ENCODE assay signal across 8 cellular contexts in the genomic region with DNA sequence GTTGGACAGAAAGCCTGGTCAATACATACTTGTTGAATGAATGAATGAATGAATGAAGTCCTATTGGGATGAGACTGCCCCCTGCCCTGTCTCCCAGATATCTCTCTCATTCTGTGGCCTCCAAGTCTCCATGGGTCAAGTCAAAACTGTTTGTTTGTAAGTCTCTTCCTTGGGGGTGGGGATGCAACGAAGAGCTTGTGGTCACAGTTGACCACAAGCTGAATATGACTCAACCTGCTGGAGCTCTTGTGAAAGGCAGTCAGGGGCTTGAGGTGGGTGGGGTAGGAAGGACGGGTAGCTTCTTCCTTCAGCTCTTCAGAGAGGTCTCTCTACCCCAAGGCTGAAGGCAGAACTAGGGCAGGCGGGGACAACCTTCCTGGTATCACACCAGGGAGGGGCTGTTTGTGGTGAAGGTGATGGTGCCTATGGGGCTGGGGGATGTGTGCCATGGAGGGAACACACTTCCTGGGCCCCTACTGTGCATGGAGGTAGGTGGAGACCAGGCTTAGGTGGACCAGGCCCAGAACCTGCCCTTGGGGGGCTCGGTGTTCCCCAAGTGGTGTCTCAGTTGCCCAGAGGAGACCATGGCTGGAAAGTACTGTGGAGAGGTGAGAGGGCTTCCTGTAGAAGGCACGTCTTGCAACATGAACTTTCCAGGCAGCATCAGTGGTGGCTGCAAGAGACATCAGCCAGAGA. TPM values are rescaled to one million over a fixed set of nuclear protein-coding genes. Genes with fewer than 3 reads are reported as not detected.
A peak's percentile ranks its signal among the peaks of the same experiment; 100 is the strongest.
DNase-seq lines count a peak whose midpoint lies in the region; ATAC-seq, FAIRE-seq and TF ChIP-seq lines count a peak whose summit lies in the region.

No MANE protein-coding gene starts in this region.

- DNase-seq in AG08395 (ENCODE audit: low spot score), result peak; percentile 96
- peak; percentile 95 for DNase-seq in KBM-7
- peak; percentile 49 to 62 for DNase-seq in activated CD4-positive, alpha-beta T cell treated with anti-CD3 and anti-CD28 coated beads for 4 hours
- peak; percentile 19 for DNase-seq in epithelial cell of esophagus (ENCODE audit: low read depth)
- DNase-seq in pancreas, result peak in 1 of 6 donors; percentile 58
- DNase-seq in NCI-H1436 (lab: John Stamatoyannopoulos, UW), result no peak
- DNase-seq in frontal cortex (ENCODE audit: low spot score in 2 of 2), result no peak

- intact Hi-C loops in pancreas (cut with DNase I), result no loop called here

- FAIRE-seq in pancreas (lab: Jason Lieb, UNC), result no peak
- no peak for FAIRE-seq in frontal cortex (lab: Jason Lieb, UNC)

- H3K27ac ChIP-seq in pancreas, result peak overlapping the region in 1 of 4 donors; percentile 9

- 55 to 67% methylated on average over 5 of the region's 5 CpGs for WGBS in pancreas, 2 donors

- in situ Hi-C loops in KBM-7 (cut with MboI; ENCODE audit: low pct_unique_long_range_greater_than_20kb, low sequenced_read_pairs), result no loop called here

- H3K36me3 ChIP-seq in pancreas, result no peaks in the 10 kb centered on the region

- TF ChIP-seq CTCF in epithelial cell of esophagus (IDR thresholded peaks at IDR 0.05; ENCODE audit: insufficient read depth, low read depth, low read length, missing control alignments) (no peak), pancreas (IDR thresholded peaks at IDR 0.05) (no peak)

- ATAC-seq in GM19452 (IDR thresholded peaks at IDR 0.05; ENCODE audit: unreplicated experiment), result peak; percentile 78
- peak in 3 of 4 donors; percentile 52 to 71 (median 68) for ATAC-seq in pancreas

- no peaks in the 10 kb centered on the region for H3K27me3 ChIP-seq in pancreas

- H3K4me3 ChIP-seq in epithelial cell of esophagus (ENCODE audit: low read length) (no peak overlapping the region), pancreas (no peak overlapping the region)

- no peaks in the 10 kb centered on the region for H3K9me3 ChIP-seq in pancreas

- no peaks in the 10 kb centered on the region for H3K4me1 ChIP-seq in pancreas

RNA-seq across cellular contexts. Expression of gene MYO1F, which starts 8.0 kb away (rescaled TPM):
- total RNA-seq in pancreas, result 10 to 100 TPM in 2 of 6 donors, 1 to 10 TPM in 4; 1.2 to 21.3 (median 4.8) TPM
- polyA plus RNA-seq in pancreas, result 1 to 10 TPM; 1.9 to 7.5 TPM
- total RNA-seq in frontal cortex, result 1.6 TPM

RNA-seq across cellular contexts. Expression of gene ADAMTS10, which starts 41.3 kb away (rescaled TPM):
- total RNA-seq in pancreas (10 to 100 TPM in 4 of 6 donors, 1 to 10 TPM in 2; 6.7 to 45.2 (median 15.7) TPM), frontal cortex (34.6 TPM)
- 100 to 1,000 TPM in 1 of 2 donors, 10 to 100 TPM in 1; 46.6 to 106 TPM for polyA plus RNA-seq in pancreas

RNA-seq across cellular contexts. Expression of gene ZNF414, which starts 55.2 kb away (rescaled TPM):
- total RNA-seq in pancreas, result 10 to 100 TPM in 3 of 6 donors, 1 to 10 TPM in 3; 7.3 to 16.1 (median 10.8) TPM
- polyA plus RNA-seq in pancreas, result 10 to 100 TPM; 28.2 to 36.9 TPM
- total RNA-seq in frontal cortex, result 2.4 TPM

Comparison
In these comparisons a context has a peak if more than half of its experiments do, and no peak if none do; other contexts are left out.
1. DNase-seq: peak in AG08395 (single experiment), KBM-7 (single experiment), activated CD4-positive, alpha-beta T cell treated with anti-CD3 and anti-CD28 coated beads for 4 hours (2 of 2) and epithelial cell of esophagus (single experiment); none in NCI-H1436 (single experiment) and frontal cortex (0 of 2).